In the genomic region with DNA sequence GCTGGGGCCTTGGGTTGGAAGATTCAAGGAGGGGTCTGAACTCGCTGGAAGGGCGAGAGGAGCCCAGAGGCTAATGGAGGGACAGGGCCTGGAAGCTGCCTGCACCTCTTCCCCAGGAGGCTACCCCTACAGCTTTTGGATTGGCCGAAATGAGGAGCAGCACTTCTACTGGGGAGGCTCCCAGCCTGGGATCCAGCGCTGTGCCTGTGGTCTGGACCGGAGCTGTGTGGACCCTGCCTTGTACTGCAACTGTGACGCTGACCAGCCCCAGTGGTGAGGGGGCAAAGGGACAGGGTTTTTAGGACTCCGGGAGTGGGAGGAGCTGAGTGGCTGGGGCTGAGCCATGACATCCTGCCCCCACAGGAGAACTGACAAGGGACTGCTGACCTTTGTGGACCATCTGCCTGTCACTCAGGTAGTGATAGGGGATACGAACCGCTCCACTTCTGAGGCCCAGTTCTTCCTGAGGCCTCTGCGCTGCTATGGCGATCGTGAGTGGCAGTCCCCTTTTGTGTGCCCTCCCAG, we compare ENCODE assay signal across 20 cellular contexts. TPM values are rescaled to one million over a fixed set of nuclear protein-coding genes. Genes with fewer than 3 reads are reported as not detected.
A peak's percentile ranks its signal among the peaks of the same experiment; 100 is the strongest.
DNase-seq lines count a peak whose midpoint lies in the region; ATAC-seq, FAIRE-seq and TF ChIP-seq lines count a peak whose summit lies in the region.
"Had no signal": no experiment of that assay in that cellular context is flagged by ENCODE, and none has a peak within 500 bp of the region (broad histone marks: within the 10 kb centered on the region; RNA-seq: fewer than 3 reads in every experiment).

No MANE protein-coding gene starts in this region.

- CTCF ChIA-PET in IMR-90 (lab: Yijun Ruan, JAX) = no interaction called here

- H3K4me3 ChIP-seq in left ventricle myocardium inferior = no peak overlapping the region
- no peak overlapping the region for H3K4me3 ChIP-seq in IMR-90 (ENCODE audit: insufficient read depth, low read depth, low read length)
- H3K4me3 ChIP-seq in bronchial epithelial cell (ENCODE audit: low read depth, low read length) = no peak overlapping the region
- H3K4me3 ChIP-seq: GM23338, PC-9 had no signal

- TF ChIP-seq CTCF in left ventricle myocardium inferior (IDR thresholded peaks at IDR 0.05; ENCODE audit: borderline replicate concordance) (no peak), IMR-90 (conservative IDR thresholded peaks at IDR 0.05; ENCODE audit: low read depth, low read length) (no peak), bronchial epithelial cell (IDR thresholded peaks at IDR 0.05; ENCODE audit: insufficient read depth, low read length, severe bottlenecking) (no peak)

- peak; percentile 43 for FAIRE-seq in bronchial epithelial cell (lab: Jason Lieb, UNC)

- dilution Hi-C loops in IMR-90 (cut with HindIII; ENCODE audit: low sequenced_read_pairs, unreplicated experiment) = no loop called here

- H3K9me3 Mint-ChIP-seq in stimulated activated effector memory CD8-positive, alpha-beta T cell treated with anti-CD3 and anti-CD28 coated beads, Interleukin-12 subunit alpha, Interleukin-12 subunit beta, amount 100 ng/mL, for 72 hours = no peaks in the 10 kb centered on the region
- no peaks in the 10 kb centered on the region for H3K9me3 Mint-ChIP-seq in naive thymus-derived CD8-positive, alpha-beta T cell
- H3K9me3 Mint-ChIP-seq: CD4-positive, CD25-positive, alpha-beta regulatory T cell; GM23338 had no signal

- no peak for TF ChIP-seq RAD21 in IMR-90 (IDR thresholded peaks at IDR 0.05; ENCODE audit: low read length)

- no peaks in the 10 kb centered on the region for H3K4me1 Mint-ChIP-seq in stimulated activated effector memory CD8-positive, alpha-beta T cell treated with anti-CD3 and anti-CD28 coated beads, Interleukin-12 subunit alpha, Interleukin-12 subunit beta, amount 100 ng/mL, for 72 hours
- peaks cover 0 to 2% (median under 1%) of the 10 kb centered on the region in 4 donors for H3K4me1 Mint-ChIP-seq in naive thymus-derived CD8-positive, alpha-beta T cell

- intact Hi-C loops in left ventricle myocardium inferior (cut with micrococcal nuclease) = no loop called here
- intact Hi-C loops in cardiac septum (cut with DNase I) = no loop called here
- intact Hi-C loops in IMR-90 (cut with micrococcal nuclease) = no loop called here

- peak overlapping the region; percentile 16 for H2AK9ac ChIP-seq in IMR-90 (replicated peaks; ENCODE audit: low read depth, low read length, poor library complexity)

- H3K36me3 ChIP-seq in left ventricle myocardium inferior = peaks cover 38% of the 10 kb centered on the region
- H3K36me3 ChIP-seq in IMR-90 (ENCODE audit: control insufficient read depth, insufficient read depth, low read length) = peaks cover 68% of the 10 kb centered on the region
- no peaks in the 10 kb centered on the region for H3K36me3 ChIP-seq in bronchial epithelial cell (ENCODE audit: control insufficient read depth, insufficient read depth, low read length)

- H3K18ac ChIP-seq in IMR-90 (ENCODE audit: low read depth, low read length) = no peak overlapping the region

- H2AFZ ChIP-seq in IMR-90 (replicated peaks; ENCODE audit: low read length, poor library complexity) = no peak overlapping the region
- H2AFZ ChIP-seq: GM23338, PC-9 had no signal

- H2BK20ac ChIP-seq in IMR-90 (ENCODE audit: low read depth, low read length) = no peak overlapping the region

- no peaks in the 10 kb centered on the region for H3K27me3 Mint-ChIP-seq in naive thymus-derived CD8-positive, alpha-beta T cell
- H3K27me3 Mint-ChIP-seq: CD4-positive, CD25-positive, alpha-beta regulatory T cell had no signal

- no peak overlapping the region for H4K8ac ChIP-seq in IMR-90 (ENCODE audit: low read depth in 2 of 2, low read length in 2 of 2)

- H3K4me3 Mint-ChIP-seq in stimulated activated effector memory CD8-positive, alpha-beta T cell treated with anti-CD3 and anti-CD28 coated beads, Interleukin-12 subunit alpha, Interleukin-12 subunit beta, amount 100 ng/mL, for 72 hours = no peak overlapping the region
- no peak overlapping the region for H3K4me3 Mint-ChIP-seq in naive thymus-derived CD8-positive, alpha-beta T cell
- H3K4me3 Mint-ChIP-seq: CD4-positive, CD25-positive, alpha-beta regulatory T cell; GM23338 had no signal

- no peak overlapping the region for H4K5ac ChIP-seq in IMR-90 (ENCODE audit: low read depth, low read length)

- no peak overlapping the region for H4K91ac ChIP-seq in IMR-90 (ENCODE audit: insufficient read depth, low read depth, low read length)

- no peak overlapping the region for H3K4me2 ChIP-seq in IMR-90 (ENCODE audit: low read depth, low read length)
- H3K4me2 ChIP-seq: GM23338, PC-9 had no signal

- TF ChIP-seq POLR2A in IMR-90 (IDR thresholded peaks at IDR 0.05; ENCODE audit: low read depth, low read length) = no peak

- in situ Hi-C loops in IMR-90 (cut with MboI; ENCODE audit: low sequenced_read_pairs) = loop anchor here (25.0 kb wide), 1 partner anchor 621 kb away; no protein-coding TSS in a partner anchor

- peaks cover 5% of the 10 kb centered on the region for H3K9me1 ChIP-seq in IMR-90 (ENCODE audit: insufficient read depth, low read length)

- peak overlapping the region; percentile 52 for H3K27ac Mint-ChIP-seq in stimulated activated effector memory CD8-positive, alpha-beta T cell treated with anti-CD3 and anti-CD28 coated beads, Interleukin-12 subunit alpha, Interleukin-12 subunit beta, amount 100 ng/mL, for 72 hours
- peak overlapping the region in 2 of 10 donors; percentile 43 to 90 for H3K27ac Mint-ChIP-seq in naive thymus-derived CD8-positive, alpha-beta T cell
- H3K27ac Mint-ChIP-seq: GM23338 had no signal

- H3K56ac ChIP-seq in IMR-90 (ENCODE audit: extremely low read depth, insufficient read depth, low read length) = no peak overlapping the region

- DNase-seq in left ventricle myocardium inferior (no peak), cardiac septum (ENCODE audit: low spot score) (no peak), IMR-90 (no peak), bronchial epithelial cell (ENCODE audit: low read depth) (no peak)
- DNase-seq in stimulated activated effector memory CD8-positive, alpha-beta T cell treated with anti-CD3 and anti-CD28 coated beads, Interleukin-12 subunit alpha, Interleukin-12 subunit beta, amount 100 ng/mL, for 72 hours (ENCODE audit: low spot score in 2 of 2) = no peak
- no peak for DNase-seq in naive thymus-derived CD8-positive, alpha-beta T cell
- DNase-seq: CD4-positive, CD25-positive, alpha-beta regulatory T cell; DMS79; KG1; NCI-H1092 treated with DMSO at 0.1 percent for 48 hours; NCI-H146; NCI-H2029; NCI-H226; NCI-H510A treated with DMSO at 0.1 percent for 48 hours; NCI-H748 treated with DMSO at 0.1 percent for 48 hours; PC-9 had no signal

- H2AK5ac ChIP-seq in IMR-90 (ENCODE audit: low read depth, low read length) = no peak overlapping the region

- TSS peak; percentile 63 for BruUV-seq in IMR-90 (replicated peaks; lab: Mats Ljungman, UMichigan)

- H2BK5ac ChIP-seq in IMR-90 (ENCODE audit: low read depth, low read length, poor library complexity, severe bottlenecking) = no peak overlapping the region

- H3K79me1 ChIP-seq in IMR-90 (ENCODE audit: low read depth in 1 of 2, low read length in 2 of 2) = no peaks in the 10 kb centered on the region

- H3K23ac ChIP-seq in IMR-90 (ENCODE audit: low read depth, low read length) = no peak overlapping the region

- H2BK15ac ChIP-seq in IMR-90 (ENCODE audit: low read depth, low read length) = no peak overlapping the region

- H3K4ac ChIP-seq in IMR-90 (ENCODE audit: low read depth, low read length) = no peak overlapping the region

- H3K27me3 ChIP-seq in left ventricle myocardium inferior (ENCODE audit: low read depth) (no peaks in the 10 kb centered on the region), IMR-90 (ENCODE audit: control insufficient read depth, insufficient read depth, low read length) (no peaks in the 10 kb centered on the region), bronchial epithelial cell (ENCODE audit: control insufficient read depth, insufficient read depth, low read length) (no peaks in the 10 kb centered on the region)

- H3K36me3 Mint-ChIP-seq in stimulated activated effector memory CD8-positive, alpha-beta T cell treated with anti-CD3 and anti-CD28 coated beads, Interleukin-12 subunit alpha, Interleukin-12 subunit beta, amount 100 ng/mL, for 72 hours = no peaks in the 10 kb centered on the region
- peaks cover 0 to 6% (median 0%) of the 10 kb centered on the region in 3 donors for H3K36me3 Mint-ChIP-seq in naive thymus-derived CD8-positive, alpha-beta T cell

- no peak overlapping the region for H3K9ac ChIP-seq in IMR-90 (ENCODE audit: low read depth, low read length)

- H3K9me3 ChIP-seq in left ventricle myocardium inferior (replicated peaks) (no peaks in the 10 kb centered on the region), IMR-90 (ENCODE audit: control insufficient read depth, insufficient read depth, low read length) (no peaks in the 10 kb centered on the region)

- H3K14ac ChIP-seq in IMR-90 (replicated peaks; ENCODE audit: low read depth, low read length) = no peak overlapping the region

- ATAC-seq in IMR-90 (ENCODE audit: low read depth) = no peak
- ATAC-seq in stimulated activated effector memory CD8-positive, alpha-beta T cell treated with anti-CD3 and anti-CD28 coated beads, Interleukin-12 subunit alpha, Interleukin-12 subunit beta, amount 100 ng/mL, for 72 hours = peak; percentile 17
- no peak for ATAC-seq in HG02852 (IDR thresholded peaks at IDR 0.05; ENCODE audit: unreplicated experiment)
- ATAC-seq in naive thymus-derived CD8-positive, alpha-beta T cell = no peak
- ATAC-seq in HG03045 (IDR thresholded peaks at IDR 0.05; ENCODE audit: unreplicated experiment) = no peak
- ATAC-seq: GM23338, HCT116 had no signal

- WGBS in IMR-90 (ENCODE audit: extremely low coverage in 2 of 2, insufficient read length in 1 of 2), 2 experiments = 54% methylated on average over 3 of the region's 12 CpGs; no CpG with 5 or more reads in 1 of the 2 experiments

- POLR2A ChIA-PET in IMR-90 (lab: Charles Lee; ENCODE audit: unreplicated experiment) = no interaction called here
- POLR2A ChIA-PET in naive thymus-derived CD8-positive, alpha-beta T cell (lab: Charles Lee) = no interaction called here

- H2BK120ac ChIP-seq in IMR-90 (ENCODE audit: low read depth, low read length) = no peak overlapping the region

- no peaks in the 10 kb centered on the region for H4K20me1 ChIP-seq in IMR-90 (ENCODE audit: insufficient read depth, low read length)

- H3K4me1 ChIP-seq in left ventricle myocardium inferior (peaks cover 9% of the 10 kb centered on the region), IMR-90 (ENCODE audit: control insufficient read depth, insufficient read depth, low read length) (no peaks in the 10 kb centered on the region)

- H3K27ac ChIP-seq in left ventricle myocardium inferior (replicated peaks) = peak overlapping the region; percentile 50
- no peak overlapping the region for H3K27ac ChIP-seq in IMR-90 (ENCODE audit: insufficient read depth, low read length)
- H3K27ac ChIP-seq: PC-9 had no signal

RNA-seq across cellular contexts. Expression of a gene that starts 8.8 kb away (rescaled TPM):
- total RNA-seq in left ventricle myocardium inferior (4.2 TPM), cardiac septum (7.0 TPM), IMR-90 (2012; rRNA removed) (10.6 and 12.2 TPM in 2 replicates), bronchial epithelial cell (0.51 and 0.53 TPM in 2 replicates)
- 72.2 and 77.0 TPM in 2 replicates for polyA plus RNA-seq in IMR-90 (2012; rRNA removed)
- polyA plus RNA-seq in IMR-90 (2012; cell fraction: cytosol; rRNA removed) = 58.1 and 68.2 TPM in 2 replicates
- 165 and 241 TPM in 2 replicates for polyA plus RNA-seq in IMR-90 (2012; cell fraction: nucleus; rRNA removed; ENCODE audit: low replicate concordance)
- 1 to 10 TPM; 2.7 to 3.0 TPM for total RNA-seq in naive thymus-derived CD8-positive, alpha-beta T cell
- under 1 TPM in 1 of 3 donors, not detected in 2; 0.05 TPM for polyA plus RNA-seq in naive thymus-derived CD8-positive, alpha-beta T cell

RNA-seq across cellular contexts. Expression of a gene that starts 9.4 kb away (rescaled TPM):
- 0.88 TPM for total RNA-seq in left ventricle myocardium inferior
- total RNA-seq in cardiac septum = 1.2 TPM
- 0.36 and 0.56 TPM in 2 replicates for total RNA-seq in IMR-90 (2012; rRNA removed)
- 2.4 and 3.0 TPM in 2 replicates for polyA plus RNA-seq in IMR-90 (2012; rRNA removed)
- 2.4 and 5.9 TPM in 2 replicates for polyA plus RNA-seq in IMR-90 (2012; cell fraction: cytosol; rRNA removed)
- polyA plus RNA-seq in IMR-90 (2012; cell fraction: nucleus; rRNA removed; ENCODE audit: low replicate concordance) = 6.1 and 16.6 TPM in 2 replicates
- 0.13 TPM in 1 of 2 replicates, not detected in the other for total RNA-seq in bronchial epithelial cell
- 1 to 10 TPM; 1.3 to 1.7 TPM for total RNA-seq in naive thymus-derived CD8-positive, alpha-beta T cell
- polyA plus RNA-seq in naive thymus-derived CD8-positive, alpha-beta T cell = 1 to 10 TPM in 1 of 3 donors, under 1 TPM in 2; 0.68 to 1.8 (median 0.75) TPM
- total RNA-seq: PC-9 had no signal

RNA-seq across cellular contexts. Expression of a gene that starts 14.3 kb away (rescaled TPM):
- total RNA-seq in left ventricle myocardium inferior (21.5 TPM), cardiac septum (20.2 TPM), IMR-90 (2012; rRNA removed) (2.5 and 2.9 TPM in 2 replicates), bronchial epithelial cell (15.3 and 26.9 TPM in 2 replicates)
- 10.5 and 13.2 TPM in 2 replicates for polyA plus RNA-seq in IMR-90 (2012; rRNA removed)
- 10.2 and 13.4 TPM in 2 replicates for polyA plus RNA-seq in IMR-90 (2012; cell fraction: cytosol; rRNA removed)
- polyA plus RNA-seq in IMR-90 (2012; cell fraction: nucleus; rRNA removed; ENCODE audit: low replicate concordance) = 19.1 and 48.9 TPM in 2 replicates
- total RNA-seq in naive thymus-derived CD8-positive, alpha-beta T cell = not detected
- polyA plus RNA-seq in naive thymus-derived CD8-positive, alpha-beta T cell = not detected

RNA-seq across cellular contexts. Expression of a gene that starts 32.0 kb away (rescaled TPM):
- total RNA-seq in left ventricle myocardium inferior = 15.6 TPM
- 21.9 TPM for total RNA-seq in cardiac septum
- 3.3 and 3.6 TPM in 2 replicates for total RNA-seq in IMR-90 (2012; rRNA removed)
- 19.4 and 24.6 TPM in 2 replicates for polyA plus RNA-seq in IMR-90 (2012; rRNA removed)
- 12.0 and 21.3 TPM in 2 replicates for polyA plus RNA-seq in IMR-90 (2012; cell fraction: cytosol; rRNA removed)
- 102 and 132 TPM in 2 replicates for polyA plus RNA-seq in IMR-90 (2012; cell fraction: nucleus; rRNA removed; ENCODE audit: low replicate concordance)
- 5.3 and 6.7 TPM in 2 replicates for total RNA-seq in bronchial epithelial cell
- 10 to 100 TPM; 18.1 to 22.1 TPM for total RNA-seq in naive thymus-derived CD8-positive, alpha-beta T cell
- 1 to 10 TPM; 4.9 to 6.9 (median 6.0) TPM for polyA plus RNA-seq in naive thymus-derived CD8-positive, alpha-beta T cell

RNA-seq across cellular contexts. Expression of a gene that starts 53.8 kb away (rescaled TPM):
- total RNA-seq in left ventricle myocardium inferior = 43.3 TPM
- total RNA-seq in cardiac septum = 45.4 TPM
- 17.6 and 18.6 TPM in 2 replicates for total RNA-seq in IMR-90 (2012; rRNA removed)
- 21.1 and 27.3 TPM in 2 replicates for polyA plus RNA-seq in IMR-90 (2012; rRNA removed)
- polyA plus RNA-seq in IMR-90 (2012; cell fraction: cytosol; rRNA removed) = 5.7 and 10.6 TPM in 2 replicates
- polyA plus RNA-seq in IMR-90 (2012; cell fraction: nucleus; rRNA removed; ENCODE audit: low replicate concordance) = 83.6 and 145 TPM in 2 replicates
- 16.1 and 18.2 TPM in 2 replicates for total RNA-seq in bronchial epithelial cell
- 100 to 1,000 TPM; 186 to 197 TPM for total RNA-seq in naive thymus-derived CD8-positive, alpha-beta T cell
- polyA plus RNA-seq in naive thymus-derived CD8-positive, alpha-beta T cell = 10 to 100 TPM; 30.6 to 44.6 (median 32.0) TPM
